Comparison of ENCODE assay signal across 23 cellular contexts in genomic region chr2:202671317-202672035, GRCh38. TPM values are rescaled to one million over a fixed set of nuclear protein-coding genes. Genes with fewer than 3 reads are reported as not detected.
DNase-seq lines count a peak whose midpoint lies in the region; ATAC-seq and TF ChIP-seq lines count a peak whose summit lies in the region.
"Had no signal": no experiment of that assay in that cellular context is flagged by ENCODE, and none has a peak within 500 bp of the region (broad histone marks: within the 10 kb centered on the region; RNA-seq: fewer than 3 reads in every experiment).

No MANE protein-coding gene starts in this region.

- peaks cover 0 to 4% (median 0%) of the 10 kb centered on the region in 7 donors for H3K9me3 Mint-ChIP-seq in CD4-positive, CD25-positive, alpha-beta regulatory T cell
- peaks cover 17% of the 10 kb centered on the region for H3K9me3 Mint-ChIP-seq in nephron progenitor cell

- peak overlapping the region in 1 of 4 donors; percentile 24 for H3K4me3 Mint-ChIP-seq in CD4-positive, CD25-positive, alpha-beta regulatory T cell
- H3K4me3 Mint-ChIP-seq in nephron progenitor cell = no peak overlapping the region

- no peaks in the 10 kb centered on the region for H3K9me3 ChIP-seq in CD4-positive, CD25-positive, alpha-beta regulatory T cell (ENCODE audit: control insufficient read depth in 2 of 2, low read length in 2 of 2)
- H3K9me3 ChIP-seq in MG63 (no peaks in the 10 kb centered on the region), esophagus (ENCODE audit: control insufficient read depth in 2 of 2, insufficient read depth in 1 of 2, low read depth in 1 of 2, low read length in 1 of 2) (no peaks in the 10 kb centered on the region)
- H3K9me3 ChIP-seq: lower lobe of right lung, ovary, thoracic aorta had no signal

- TF ChIP-seq CTCF in nephron progenitor cell (IDR thresholded peaks at IDR 0.05) = no peak

- 69 to 73% methylated on average over 3 of the region's 3 CpGs for WGBS in esophagus, 2 donors

- peaks cover 19% of the 10 kb centered on the region for H3K4me1 ChIP-seq in CD4-positive, CD25-positive, alpha-beta regulatory T cell (ENCODE audit: control insufficient read depth, insufficient read depth, low read length, poor library complexity, severe bottlenecking)
- peaks cover 0 to 3% of the 10 kb centered on the region in 2 donors for H3K4me1 ChIP-seq in esophagus (ENCODE audit: control insufficient read depth in 2 of 2, insufficient read depth in 2 of 2, low read length in 1 of 2)
- H3K4me1 ChIP-seq: foreskin keratinocyte had no signal

- H3K27ac ChIP-seq in CD4-positive, CD25-positive, alpha-beta regulatory T cell (ENCODE audit: insufficient read depth, low read length, poor library complexity, severe bottlenecking) = no peak overlapping the region
- peak overlapping the region; percentile 48 to 70 for H3K27ac ChIP-seq in esophagus (ENCODE audit: low read depth in 2 of 2, low read length in 1 of 2)
- H3K27ac ChIP-seq: foreskin keratinocyte, lower lobe of right lung, ovary, RWPE1, thoracic aorta had no signal

- no peak for DNase-seq in CD4-positive, CD25-positive, alpha-beta regulatory T cell
- DNase-seq in MG63 = peak; percentile 11
- DNase-seq in nephron progenitor cell = no peak
- no peak for DNase-seq in 8988T
- DNase-seq: activated CD4-positive, CD25-positive, alpha-beta regulatory T cell; activated naive CD8-positive, alpha-beta T cell treated with anti-CD3 and anti-CD28 coated beads, Interleukin-2, amount 10 ng/mL, durations not matched to agents 7 days and 5 days; activated T-cell treated with anti-CD3 and anti-CD28 coated beads, Interleukin-2, amount 50 U/mL, for 48 hours; DMS79 treated with DMSO at 0.1 percent for 48 hours; foreskin keratinocyte; lower lobe of right lung; NCI-H187 treated with DMSO at 0.1 percent for 48 hours; NK-92 treated with Interleukin-12 subunit alpha and Interleukin-12 subunit beta, amount 100 ng/mL, for 24 hours; ovary; stimulated activated CD4-positive, alpha-beta T cell treated with anti-CD3 and anti-CD28 coated beads, Interleukin-15, amount 100 ng/mL, for 24 hours; T-helper 9 cell had no signal

- H3K27ac Mint-ChIP-seq in CD4-positive, CD25-positive, alpha-beta regulatory T cell = peak overlapping the region in 2 of 3 donors; percentile 8 to 13
- H3K27ac Mint-ChIP-seq in nephron progenitor cell = peak overlapping the region; percentile 82
- H3K27ac Mint-ChIP-seq: activated naive CD8-positive, alpha-beta T cell treated with anti-CD3 and anti-CD28 coated beads, Interleukin-2, amount 10 ng/mL, durations not matched to agents 7 days and 5 days had no signal

- H3K36me3 ChIP-seq in CD4-positive, CD25-positive, alpha-beta regulatory T cell (ENCODE audit: control insufficient read depth, insufficient read depth, low read length) = no peaks in the 10 kb centered on the region
- no peaks in the 10 kb centered on the region for H3K36me3 ChIP-seq in MG63
- H3K36me3 ChIP-seq in esophagus (ENCODE audit: control insufficient read depth in 2 of 2, insufficient read depth in 2 of 2, low read length in 1 of 2) = no peaks in the 10 kb centered on the region
- H3K36me3 ChIP-seq: lower lobe of right lung, ovary, thoracic aorta had no signal

- H3K36me3 Mint-ChIP-seq in CD4-positive, CD25-positive, alpha-beta regulatory T cell = peaks cover 3% of the 10 kb centered on the region
- H3K36me3 Mint-ChIP-seq in nephron progenitor cell (ENCODE audit: low read depth) = peaks cover 23% of the 10 kb centered on the region

- no peaks in the 10 kb centered on the region for H3K27me3 Mint-ChIP-seq in CD4-positive, CD25-positive, alpha-beta regulatory T cell
- H3K27me3 Mint-ChIP-seq in nephron progenitor cell (ENCODE audit: low read depth, poor library complexity) = peaks cover 6% of the 10 kb centered on the region
- H3K27me3 Mint-ChIP-seq: activated naive CD8-positive, alpha-beta T cell treated with anti-CD3 and anti-CD28 coated beads, Interleukin-2, amount 10 ng/mL, durations not matched to agents 7 days and 5 days had no signal

- H3K4me1 Mint-ChIP-seq in CD4-positive, CD25-positive, alpha-beta regulatory T cell = peaks cover 17 to 80% (median 37%) of the 10 kb centered on the region in 4 donors
- H3K4me1 Mint-ChIP-seq in nephron progenitor cell = no peaks in the 10 kb centered on the region

- no peaks in the 10 kb centered on the region for H3K27me3 ChIP-seq in CD4-positive, CD25-positive, alpha-beta regulatory T cell (ENCODE audit: control insufficient read depth, insufficient read depth, low read length)
- no peaks in the 10 kb centered on the region for H3K27me3 ChIP-seq in MG63
- H3K27me3 ChIP-seq in esophagus (ENCODE audit: control insufficient read depth in 1 of 2, insufficient read depth in 2 of 2, low read length in 2 of 2) = no peaks in the 10 kb centered on the region
- H3K27me3 ChIP-seq: foreskin keratinocyte, ovary had no signal

- H3K4me3 ChIP-seq in CD4-positive, CD25-positive, alpha-beta regulatory T cell (ENCODE audit: low read depth, low read length) = no peak overlapping the region
- H3K4me3 ChIP-seq in MG63 (no peak overlapping the region), esophagus (ENCODE audit: low read depth in 1 of 2, low read length in 2 of 2) (no peak overlapping the region)
- H3K4me3 ChIP-seq: lower lobe of right lung, ovary, thoracic aorta had no signal

- ATAC-seq in CD4-positive, CD25-positive, alpha-beta regulatory T cell (ENCODE audit: low read depth in 2 of 2) = no peak
- ATAC-seq in HG02798 (IDR thresholded peaks at IDR 0.05; ENCODE audit: poor library complexity, unreplicated experiment) (no peak), HG02642 (IDR thresholded peaks at IDR 0.05; ENCODE audit: poor library complexity, unreplicated experiment) (no peak), GM21423 (IDR thresholded peaks at IDR 0.05; ENCODE audit: unreplicated experiment) (no peak)
- ATAC-seq: foreskin keratinocyte, sciatic nerve, SK-N-SH treated with all-trans-retinoic acid at 6 μM for 48 hours had no signal

RNA-seq across cellular contexts. Expression of gene FAM117B, which starts 36.7 kb away (rescaled TPM):
- total RNA-seq in CD4-positive, CD25-positive, alpha-beta regulatory T cell = 17.8 TPM
- 10 to 100 TPM in 1 of 4 donors, 1 to 10 TPM in 3; 4.8 to 10.6 (median 7.5) TPM for polyA plus RNA-seq in CD4-positive, CD25-positive, alpha-beta regulatory T cell
- 0.40 and 1.2 TPM in 2 replicates for total RNA-seq in MG63 (2014; rRNA removed; shearing (Covaris generic); ENCODE audit: low replicate concordance)
- 1 to 10 TPM; 2.2 to 3.1 TPM for polyA plus RNA-seq in esophagus
